ENCODE assay signal across 8 cellular contexts in genomic region chr9:94026816-94027215, GRCh38.
"Had no signal": no experiment of that assay in that cellular context is flagged by ENCODE, and none has a peak within 500 bp of the region (broad histone marks: within the 10 kb centered on the region; RNA-seq: fewer than 3 reads in every experiment).

No MANE protein-coding gene starts in this region.

- FAIRE-seq: H1, H54 had no signal

- H3K4me2 ChIP-seq: GM23338 had no signal

- H3K4me3 ChIP-seq: GM23338 had no signal

- H2AFZ ChIP-seq: GM23338 had no signal

- ATAC-seq: GM23338 had no signal

- DNase-seq: H9, HCEC 1CT, Kasumi-1, KG1 had no signal

- H3K27ac ChIP-seq: HL-60 had no signal
